Comparison of ENCODE assay signal across 11 cellular contexts in the genomic region with DNA sequence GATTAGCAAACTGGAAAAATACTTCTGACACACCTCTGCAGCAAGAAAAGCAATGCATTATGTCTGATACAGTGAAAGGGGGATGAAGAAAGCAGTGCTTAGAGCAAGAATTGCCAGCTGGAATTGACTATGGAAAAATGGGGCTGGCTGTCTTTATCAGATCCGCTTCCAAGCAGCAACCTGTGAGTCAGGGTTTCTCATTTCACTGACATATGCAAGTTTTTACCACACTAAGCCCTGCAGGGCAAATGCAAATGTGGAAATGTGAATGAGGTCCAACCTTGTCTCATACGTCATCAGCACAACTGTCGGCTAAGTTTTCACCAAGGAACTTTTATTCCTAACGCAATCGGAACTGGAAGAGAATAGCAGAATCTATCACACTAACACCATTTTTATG.
DNase-seq lines count a peak whose midpoint lies in the region; ATAC-seq and TF ChIP-seq lines count a peak whose summit lies in the region.
"Had no signal": no experiment of that assay in that cellular context is flagged by ENCODE, and none has a peak within 500 bp of the region (broad histone marks: within the 10 kb centered on the region; RNA-seq: fewer than 3 reads in every experiment).

No MANE protein-coding gene starts in this region.

- peaks cover 0 to 9% (median 4%) of the 10 kb centered on the region in 3 donors for H3K36me3 Mint-ChIP-seq in CD8-positive, alpha-beta memory T cell
- H3K36me3 Mint-ChIP-seq in naive thymus-derived CD8-positive, alpha-beta T cell, result peaks cover 0 to 9% (median under 1%) of the 10 kb centered on the region in 3 donors

- POLR2A ChIA-PET in HEK293T (lab: Yijun Ruan, JAX), result no interaction called here
- POLR2A ChIA-PET in CD8-positive, alpha-beta memory T cell (lab: Charles Lee), result no interaction called here
- POLR2A ChIA-PET in naive thymus-derived CD8-positive, alpha-beta T cell (lab: Charles Lee), result no interaction called here

- H3K36me3 ChIP-seq in adipocyte (ENCODE audit: control insufficient read depth, insufficient read depth, low read length, severe bottlenecking) (no peaks in the 10 kb centered on the region), thoracic aorta (no peaks in the 10 kb centered on the region)
- no peaks in the 10 kb centered on the region for H3K36me3 ChIP-seq in CD8-positive, alpha-beta memory T cell (ENCODE audit: insufficient read depth, low read length)
- H3K36me3 ChIP-seq: colonic mucosa had no signal

- DNase-seq in HEK293T (ENCODE audit: extremely low spot score), result peak; percentile 39
- peak; percentile 96 for DNase-seq in adipocyte (ENCODE audit: low read depth)
- DNase-seq in glomerular visceral epithelial cell (ENCODE audit: extremely low spot score), result peak; percentile 13
- no peak for DNase-seq in thoracic aorta (ENCODE audit: low spot score)
- no peak for DNase-seq in HuH-7.5 (ENCODE audit: low spot score)
- DNase-seq in CD8-positive, alpha-beta memory T cell, result no peak
- DNase-seq in naive thymus-derived CD8-positive, alpha-beta T cell, result no peak
- DNase-seq: colonic mucosa, NCI-H82, T-helper 9 cell had no signal

- H3K27ac Mint-ChIP-seq in CD8-positive, alpha-beta memory T cell, result no peak overlapping the region
- H3K27ac Mint-ChIP-seq in naive thymus-derived CD8-positive, alpha-beta T cell, result no peak overlapping the region

- peaks cover 0 to 2% of the 10 kb centered on the region in 2 donors for H3K27me3 Mint-ChIP-seq in CD8-positive, alpha-beta memory T cell
- peaks cover 0 to 4% (median 0%) of the 10 kb centered on the region in 5 donors for H3K27me3 Mint-ChIP-seq in naive thymus-derived CD8-positive, alpha-beta T cell

- no peak for TF ChIP-seq CTCF in thoracic aorta (IDR thresholded peaks at IDR 0.05)

- H3K9me3 ChIP-seq in adipocyte (ENCODE audit: control insufficient read depth, low read length) (no peaks in the 10 kb centered on the region), thoracic aorta (no peaks in the 10 kb centered on the region)
- no peaks in the 10 kb centered on the region for H3K9me3 ChIP-seq in CD8-positive, alpha-beta memory T cell (ENCODE audit: low read length)
- H3K9me3 ChIP-seq: colonic mucosa had no signal

- peak overlapping the region; percentile 60 for H3K4me3 ChIP-seq in adipocyte (ENCODE audit: low read length)
- no peak overlapping the region for H3K4me3 ChIP-seq in thoracic aorta
- H3K4me3 ChIP-seq in CD8-positive, alpha-beta memory T cell (ENCODE audit: low read length), result no peak overlapping the region
- H3K4me3 ChIP-seq: colonic mucosa had no signal

- no peak overlapping the region for H3K4me3 Mint-ChIP-seq in CD8-positive, alpha-beta memory T cell
- H3K4me3 Mint-ChIP-seq in naive thymus-derived CD8-positive, alpha-beta T cell, result no peak overlapping the region

- CTCF ChIA-PET in HEK293T (lab: Yijun Ruan, JAX), result no interaction called here
- CTCF ChIA-PET in CD8-positive, alpha-beta memory T cell (lab: Charles Lee), result no interaction called here

- H3K27me3 ChIP-seq in adipocyte (replicated peaks; ENCODE audit: control insufficient read depth, insufficient read depth, low read length) (no peaks in the 10 kb centered on the region), thoracic aorta (replicated peaks; ENCODE audit: insufficient read depth) (no peaks in the 10 kb centered on the region)
- H3K27me3 ChIP-seq in CD8-positive, alpha-beta memory T cell (ENCODE audit: insufficient read depth, low read length, poor library complexity, severe bottlenecking), result no peaks in the 10 kb centered on the region
- H3K27me3 ChIP-seq: colonic mucosa had no signal

- H3K4me1 ChIP-seq in adipocyte (ENCODE audit: control insufficient read depth, insufficient read depth, low read length) (peaks cover 16% of the 10 kb centered on the region), thoracic aorta (ENCODE audit: control insufficient read depth in 1 of 2, low read depth in 2 of 2) (peaks cover 0 to 16% of the 10 kb centered on the region in 2 donors)
- H3K4me1 ChIP-seq in CD8-positive, alpha-beta memory T cell (ENCODE audit: insufficient read depth, low read length), result no peaks in the 10 kb centered on the region
- H3K4me1 ChIP-seq: colonic mucosa had no signal

- no peaks in the 10 kb centered on the region for H3K4me1 Mint-ChIP-seq in CD8-positive, alpha-beta memory T cell
- H3K4me1 Mint-ChIP-seq in naive thymus-derived CD8-positive, alpha-beta T cell, result peaks cover 0 to 2% (median 0%) of the 10 kb centered on the region in 4 donors

- H3K9ac ChIP-seq in adipocyte (ENCODE audit: low read length), result no peak overlapping the region

- peak; percentile 79 for ATAC-seq in thoracic aorta (ENCODE audit: insufficient number of reproducible peaks, low FRiP score, low read depth)
- ATAC-seq in HG02678 (IDR thresholded peaks at IDR 0.05; ENCODE audit: unreplicated experiment), result no peak
- ATAC-seq in naive thymus-derived CD8-positive, alpha-beta T cell, result no peak

- H3K27ac ChIP-seq in thoracic aorta, result no peak overlapping the region
- H3K27ac ChIP-seq in CD8-positive, alpha-beta memory T cell (ENCODE audit: low read depth, low read length), result no peak overlapping the region
- H3K27ac ChIP-seq: colonic mucosa had no signal

- H3K9me3 Mint-ChIP-seq in CD8-positive, alpha-beta memory T cell, result peaks cover 0 to 5% (median under 1%) of the 10 kb centered on the region in 5 donors
- H3K9me3 Mint-ChIP-seq in naive thymus-derived CD8-positive, alpha-beta T cell, result peaks cover 0 to 19% (median 3%) of the 10 kb centered on the region in 9 donors

TF ChIP-seq in HEK293T, 16 proteins besides CTCF, POLR2A, EP300 and RAD21:
- no peak for TF ChIP-seq LEF1 (IDR thresholded peaks at IDR 0.05; ENCODE audit: borderline replicate concordance)
- TF ChIP-seq PKNOX1 (IDR thresholded peaks at IDR 0.05), result no peak
- TF ChIP-seq FOXK2 (IDR thresholded peaks at IDR 0.05), result no peak
- no peak for TF ChIP-seq ARNT (IDR thresholded peaks at IDR 0.05)
- TF ChIP-seq HDGF (IDR thresholded peaks at IDR 0.05; ENCODE audit: borderline replicate concordance), result no peak
- no peak for TF ChIP-seq NFRKB (IDR thresholded peaks at IDR 0.05)
- TF ChIP-seq ELF4 (IDR thresholded peaks at IDR 0.05), result no peak
- no peak for TF ChIP-seq ZNF384 (IDR thresholded peaks at IDR 0.05)

Comparison
In these comparisons a context has a peak if more than half of its experiments do, and no peak if none do; other contexts are left out.
1. DNase-seq: peak in HEK293T (single experiment), adipocyte (single experiment) and glomerular visceral epithelial cell (single experiment); none in thoracic aorta (single experiment), HuH-7.5 (single experiment), CD8-positive, alpha-beta memory T cell (0 of 5) and naive thymus-derived CD8-positive, alpha-beta T cell (0 of 10).